ENCODE assay signal across 8 cellular contexts in the genomic region with DNA sequence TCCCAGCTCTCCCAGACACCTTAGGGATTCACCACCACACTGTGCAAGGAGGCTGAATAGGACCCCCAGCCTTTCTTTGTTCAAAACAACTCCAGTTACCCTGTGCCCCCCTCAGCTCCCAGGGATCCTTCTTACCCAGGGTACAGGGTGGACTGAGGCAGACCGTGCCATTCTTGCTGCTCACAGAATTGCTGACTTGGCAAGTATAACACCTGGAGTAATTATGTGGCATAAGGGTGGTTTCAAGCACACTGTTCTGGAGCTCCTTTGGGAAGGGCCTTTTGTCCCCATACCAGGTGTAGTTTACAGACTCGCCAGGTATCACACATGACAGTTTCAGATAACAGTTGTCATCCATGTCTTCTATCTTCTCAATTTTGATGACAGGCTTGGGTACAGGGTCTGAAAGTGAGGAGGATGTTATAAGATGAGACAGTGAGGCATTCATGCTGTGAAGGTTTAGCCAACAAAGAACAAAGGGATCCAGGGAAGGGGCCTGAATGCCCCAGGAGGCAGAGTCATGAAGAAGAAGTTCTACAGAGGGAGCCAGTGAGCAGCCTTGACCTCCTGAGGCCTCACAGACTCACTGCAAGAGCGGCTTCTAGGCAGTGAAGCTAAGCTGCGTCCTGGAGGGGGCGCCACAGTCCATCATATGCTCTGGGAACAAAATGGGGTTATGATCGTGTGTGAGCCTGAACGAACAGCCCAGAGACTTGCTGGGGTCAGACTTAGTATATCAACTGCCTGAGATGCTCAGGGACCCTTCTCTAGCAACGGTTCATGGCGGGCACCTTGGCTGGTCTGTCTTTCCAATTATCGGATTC. TPM values are rescaled to one million over a fixed set of nuclear protein-coding genes. Genes with fewer than 3 reads are reported as not detected.
DNase-seq lines count a peak whose midpoint lies in the region; ATAC-seq, FAIRE-seq and TF ChIP-seq lines count a peak whose summit lies in the region.

No MANE protein-coding gene starts in this region.

- FAIRE-seq in urothelium cell line (lab: Jason Lieb, UNC), result no peak

- H3K27me3 ChIP-seq in OCI-LY3 (ENCODE audit: low read depth, low read length) (no peaks in the 10 kb centered on the region), ovary (no peaks in the 10 kb centered on the region)

- H3K4me2 ChIP-seq in OCI-LY3 (ENCODE audit: low read length), result no peak overlapping the region

- H3K4me1 ChIP-seq in OCI-LY3 (ENCODE audit: low read length) (peaks cover 31% of the 10 kb centered on the region), ovary (ENCODE audit: insufficient read depth) (peaks cover 1% of the 10 kb centered on the region)

- H3K27ac ChIP-seq in OCI-LY3 (ENCODE audit: low read length), result no peak overlapping the region
- H3K27ac ChIP-seq in ovary, result no peak overlapping the region

- WGBS in ovary, 3 donors, result 46 to 49% (median 49%) methylated on average over 10 of the region's 10 CpGs

- H2AFZ ChIP-seq in OCI-LY3 (ENCODE audit: low read depth, low read length), result no peak overlapping the region

- no peak for TF ChIP-seq POLR2A in ovary (IDR thresholded peaks at IDR 0.05)

- DNase-seq in GM12865 (ENCODE audit: low read depth), result peak; percentile 93
- DNase-seq in activated CD8-positive, alpha-beta memory T cell treated with anti-CD3 and anti-CD28 coated beads, Interleukin-2, amount 50 U/mL, for 4 hours, result peak; percentile 87
- peak; percentile 40 for DNase-seq in fibroblast of the aortic adventitia (ENCODE audit: low read depth)
- peak; percentile 60 to 86 (median 68) for DNase-seq in ovary
- peak; percentile 78 for DNase-seq in urothelium cell line (ENCODE audit: low spot score)
- no peak for DNase-seq in GOT3 (lab: John Stamatoyannopoulos, UW)

- H3K36me3 ChIP-seq in OCI-LY3 (replicated peaks; ENCODE audit: low read depth, low read length) (peaks cover 59% of the 10 kb centered on the region), ovary (no peaks in the 10 kb centered on the region)

- peak; percentile 61 for ATAC-seq in HG03103 (IDR thresholded peaks at IDR 0.05; ENCODE audit: low read depth, unreplicated experiment)

- H3K79me2 ChIP-seq in OCI-LY3 (ENCODE audit: low read length), result peaks cover 10% of the 10 kb centered on the region

- peak; percentile 89 for TF ChIP-seq CTCF in GM12865 (IDR thresholded peaks at IDR 0.05; ENCODE audit: insufficient read depth, low read depth, low read length, missing control alignments)
- TF ChIP-seq CTCF in OCI-LY3 (IDR thresholded peaks at IDR 0.05; ENCODE audit: low read depth, low read length), result peak; percentile 99
- TF ChIP-seq CTCF in fibroblast of the aortic adventitia (IDR thresholded peaks at IDR 0.05; ENCODE audit: insufficient read depth, low read length), result peak; percentile 42
- peak in 2 of 3 donors; percentile 21 to 58 for TF ChIP-seq CTCF in ovary (IDR thresholded peaks at IDR 0.05)

- H3K9ac ChIP-seq in OCI-LY3 (ENCODE audit: low read length), result no peak overlapping the region

- peaks cover 12% of the 10 kb centered on the region; the same call in 1 of the 2 replicates for H4K20me1 ChIP-seq in OCI-LY3 (ENCODE audit: insufficient read depth, low read length)

- H3K4me3 ChIP-seq in GM12865 (ENCODE audit: low read depth, low read length) (no peak overlapping the region), OCI-LY3 (ENCODE audit: low read length) (no peak overlapping the region), fibroblast of the aortic adventitia (ENCODE audit: low read depth, low read length) (no peak overlapping the region), ovary (no peak overlapping the region)

- H3K9me3 ChIP-seq in OCI-LY3 (ENCODE audit: insufficient read depth, low read length) (no peaks in the 10 kb centered on the region), ovary (no peaks in the 10 kb centered on the region)

- intact Hi-C loops in ovary (cut with DNase I), result loop anchor here in 1 of 4 donors (5.0 kb wide), 1 partner anchor 306 kb away; no protein-coding TSS in a partner anchor

- TF ChIP-seq EP300 in ovary (IDR thresholded peaks at IDR 0.05), result no peak

RNA-seq across cellular contexts. Expression of a gene that starts 30.3 kb away (rescaled TPM):
- not detected in 2 replicates for total RNA-seq in fibroblast of the aortic adventitia (ENCODE audit: low replicate concordance)
- 1 to 10 TPM in 6 of 7 donors, under 1 TPM in 1; 0.61 to 4.4 (median 1.9) TPM for total RNA-seq in ovary
- polyA plus RNA-seq in ovary, result 10 to 100 TPM in 1 of 2 donors, 1 to 10 TPM in 1; 2.5 to 17.6 TPM

RNA-seq across cellular contexts. Expression of a gene that starts 34.4 kb away (rescaled TPM):
- total RNA-seq in fibroblast of the aortic adventitia (ENCODE audit: low replicate concordance) (not detected in 2 replicates), ovary (under 1 TPM in 4 of 7 donors, not detected in 3; 0.15 to 0.57 (median 0.27) TPM)
- polyA plus RNA-seq in ovary, result under 1 TPM; 0.18 to 0.68 TPM

RNA-seq across cellular contexts. Expression of a gene that starts 57.8 kb away (rescaled TPM):
- total RNA-seq in fibroblast of the aortic adventitia (ENCODE audit: low replicate concordance) (not detected in 2 replicates), ovary (1 to 10 TPM in 2 of 7 donors, under 1 TPM in 4, not detected in 1; 0.32 to 3.7 (median 0.84) TPM)
- polyA plus RNA-seq in ovary, result 1 to 10 TPM in 1 of 2 donors, under 1 TPM in 1; 0.36 to 7.3 TPM

Comparison
In these comparisons a context has a peak if more than half of its experiments do, and no peak if none do; other contexts are left out.
1. CTCF ChIP-seq: peak in every context shown above with its lines; median percentile 99 in OCI-LY3; 89 in GM12865; 42 in fibroblast of the aortic adventitia; 40 in ovary.